14 cellular contexts compared by ENCODE assay signal in genomic region chr6:7809346-7809745, GRCh38.
A peak's percentile ranks its signal among the peaks of the same experiment; 100 is the strongest.
DNase-seq lines count a peak whose midpoint lies in the region; ATAC-seq lines count a peak whose summit lies in the region.
"Had no signal": no experiment of that assay in that cellular context is flagged by ENCODE, and none has a peak within 500 bp of the region (broad histone marks: within the 10 kb centered on the region; RNA-seq: fewer than 3 reads in every experiment).

No MANE protein-coding gene starts in this region.

- no peak overlapping the region for H3K9ac ChIP-seq in skeletal muscle satellite cell (ENCODE audit: low read depth, low read length)
- H3K9ac ChIP-seq: BLaER1 treated with 17β-estradiol and CSF1 and Interleukin-3, amounts not matched to agents 10 nM and 100 nM had no signal

- H3K9me3 ChIP-seq in skeletal muscle satellite cell (replicated peaks; ENCODE audit: low read length): no peaks in the 10 kb centered on the region
- H3K9me3 ChIP-seq: BLaER1 treated with 17β-estradiol and CSF1 and Interleukin-3, amounts not matched to agents 10 nM and 100 nM; HAP-1 had no signal

- DNase-seq in GM03348 (ENCODE audit: low spot score): peak; percentile 42
- peak; percentile 47 for DNase-seq in fibroblast of peridontal ligament (ENCODE audit: extremely low read depth)
- peak; percentile 50 for DNase-seq in kidney tubule cell (ENCODE audit: low spot score)
- DNase-seq in NCI-H526 treated with DMSO at 0.1 percent for 48 hours (lab: John Stamatoyannopoulos, UW): no peak
- no peak for DNase-seq in NAMALWA (ENCODE audit: low spot score)
- DNase-seq: ACHN; CD4-positive, CD25-positive, alpha-beta regulatory T cell; DMS53 had no signal

- no peak overlapping the region for H3K4me3 ChIP-seq in skeletal muscle satellite cell (ENCODE audit: low read length)
- H3K4me3 ChIP-seq: BLaER1 treated with 17β-estradiol and CSF1 and Interleukin-3, amounts not matched to agents 10 nM and 100 nM; GM12878; HAP-1 had no signal

- H3K4me2 ChIP-seq in skeletal muscle satellite cell (ENCODE audit: low read length): peak overlapping the region; percentile 24

- no peaks in the 10 kb centered on the region for H3K36me3 ChIP-seq in skeletal muscle satellite cell (ENCODE audit: insufficient read depth, low read length)
- H3K36me3 ChIP-seq: BLaER1 treated with 17β-estradiol and CSF1 and Interleukin-3, amounts not matched to agents 10 nM and 100 nM; HAP-1 had no signal

- ATAC-seq in GM21619 (IDR thresholded peaks at IDR 0.05; ENCODE audit: unreplicated experiment): no peak
- ATAC-seq: GM12878, HepG2 had no signal

- H3K27me3 ChIP-seq in skeletal muscle satellite cell (ENCODE audit: control insufficient read depth, insufficient read depth, low read length): peaks cover 18% of the 10 kb centered on the region
- H3K27me3 ChIP-seq: BLaER1 treated with 17β-estradiol and CSF1 and Interleukin-3, amounts not matched to agents 10 nM and 100 nM had no signal

- H3K4me1 ChIP-seq in skeletal muscle satellite cell (ENCODE audit: control insufficient read depth, insufficient read depth, low read length): no peaks in the 10 kb centered on the region
- H3K4me1 ChIP-seq: HAP-1 had no signal

Comparison
In these comparisons a context has a peak if more than half of its experiments do, and no peak if none do; other contexts are left out.
1. DNase-seq: peak in GM03348 (single experiment), fibroblast of peridontal ligament (single experiment) and kidney tubule cell (single experiment); none in NCI-H526 treated with DMSO at 0.1 percent for 48 hours (single experiment) and NAMALWA (single experiment).